19 cellular contexts compared by ENCODE assay signal in genomic region chr4:3262208-3263052, GRCh38. TPM values are rescaled to one million over a fixed set of nuclear protein-coding genes. Genes with fewer than 3 reads are reported as not detected.
DNase-seq lines count a peak whose midpoint lies in the region; ATAC-seq and TF ChIP-seq lines count a peak whose summit lies in the region.
"Had no signal": no experiment of that assay in that cellular context is flagged by ENCODE, and none has a peak within 500 bp of the region (broad histone marks: within the 10 kb centered on the region; RNA-seq: fewer than 3 reads in every experiment).

No MANE protein-coding gene starts in this region.

- H3K36me3 Mint-ChIP-seq in activated naive CD4-positive, alpha-beta T cell treated with anti-CD3 and anti-CD28 coated beads, Interleukin-2, amount 10 ng/mL, durations not matched to agents 7 days and 5 days, result no peaks in the 10 kb centered on the region
- H3K36me3 Mint-ChIP-seq in type B pancreatic cell, result no peaks in the 10 kb centered on the region
- H3K36me3 Mint-ChIP-seq: CD4-positive, alpha-beta memory T cell had no signal

- H3K4me3 Mint-ChIP-seq in activated naive CD4-positive, alpha-beta T cell treated with anti-CD3 and anti-CD28 coated beads, Interleukin-2, amount 10 ng/mL, durations not matched to agents 7 days and 5 days, result no peak overlapping the region
- no peak overlapping the region for H3K4me3 Mint-ChIP-seq in type B pancreatic cell
- H3K4me3 Mint-ChIP-seq: activated CD4-positive, alpha-beta T cell treated with anti-CD3 and anti-CD28 coated beads, Interleukin-2, amount 10 ng/mL, durations not matched to agents 24 days and 14 days; CD4-positive, alpha-beta memory T cell had no signal

- ATAC-seq in HG02840 (IDR thresholded peaks at IDR 0.05; ENCODE audit: low FRiP score, unreplicated experiment), result no peak

- TF ChIP-seq CTCF in type B pancreatic cell (conservative IDR thresholded peaks at IDR 0.05), result no peak

- peak; percentile 17 for DNase-seq in activated naive CD4-positive, alpha-beta T cell treated with anti-CD3 and anti-CD28 coated beads, Interleukin-2, amount 10 ng/mL, durations not matched to agents 7 days and 5 days
- no peak for DNase-seq in activated naive CD4-positive, alpha-beta T cell (lab: John Stamatoyannopoulos, UW)
- peak; percentile 44 for DNase-seq in activated CD8-positive, alpha-beta memory T cell treated with anti-CD3 and anti-CD28 coated beads, Interleukin-2, amount 50 U/mL, for 48 hours
- peak; percentile 71 for DNase-seq in mesenteric fat pad (ENCODE audit: low spot score)
- DNase-seq in type B pancreatic cell (ENCODE audit: extremely low spot score, unreplicated experiment), result peak; percentile 64
- DNase-seq in NCI-H524 treated with DMSO at 0.1 percent for 48 hours (lab: John Stamatoyannopoulos, UW), result no peak
- no peak for DNase-seq in germinal center (ENCODE audit: low spot score)
- DNase-seq: activated CD4-positive, alpha-beta T cell treated with anti-CD3 and anti-CD28 coated beads, Interleukin-2, amount 10 ng/mL, durations not matched to agents 24 days and 14 days; caudate nucleus; CD4-positive, alpha-beta memory T cell; DMS 273 treated with DMSO at 0.1 percent for 48 hours; HCEC 1CT; Karpas-422; MV-4-11; NCI-H1694; NCI-H2171 treated with DMSO at 0.1 percent for 48 hours; NCI-H526; T-helper 2 cell had no signal

- H3K27me3 Mint-ChIP-seq in activated naive CD4-positive, alpha-beta T cell treated with anti-CD3 and anti-CD28 coated beads, Interleukin-2, amount 10 ng/mL, durations not matched to agents 7 days and 5 days, result no peaks in the 10 kb centered on the region
- H3K27me3 Mint-ChIP-seq in type B pancreatic cell, result no peaks in the 10 kb centered on the region
- H3K27me3 Mint-ChIP-seq: activated CD4-positive, alpha-beta T cell treated with anti-CD3 and anti-CD28 coated beads, Interleukin-2, amount 10 ng/mL, durations not matched to agents 24 days and 14 days; CD4-positive, alpha-beta memory T cell had no signal

- H3K27ac Mint-ChIP-seq in activated naive CD4-positive, alpha-beta T cell treated with anti-CD3 and anti-CD28 coated beads, Interleukin-2, amount 10 ng/mL, durations not matched to agents 7 days and 5 days, result no peak overlapping the region
- no peak overlapping the region for H3K27ac Mint-ChIP-seq in type B pancreatic cell
- H3K27ac Mint-ChIP-seq: activated CD4-positive, alpha-beta T cell treated with anti-CD3 and anti-CD28 coated beads, Interleukin-2, amount 10 ng/mL, durations not matched to agents 24 days and 14 days had no signal

- no peaks in the 10 kb centered on the region for H3K4me1 Mint-ChIP-seq in activated naive CD4-positive, alpha-beta T cell treated with anti-CD3 and anti-CD28 coated beads, Interleukin-2, amount 10 ng/mL, durations not matched to agents 7 days and 5 days
- peaks cover 6% of the 10 kb centered on the region for H3K4me1 Mint-ChIP-seq in type B pancreatic cell (ENCODE audit: unreplicated experiment)
- H3K4me1 Mint-ChIP-seq: activated CD4-positive, alpha-beta T cell treated with anti-CD3 and anti-CD28 coated beads, Interleukin-2, amount 10 ng/mL, durations not matched to agents 24 days and 14 days; CD4-positive, alpha-beta memory T cell had no signal

- H3K9me3 Mint-ChIP-seq in activated naive CD4-positive, alpha-beta T cell treated with anti-CD3 and anti-CD28 coated beads, Interleukin-2, amount 10 ng/mL, durations not matched to agents 7 days and 5 days, result no peaks in the 10 kb centered on the region
- H3K9me3 Mint-ChIP-seq in type B pancreatic cell, result no peaks in the 10 kb centered on the region
- H3K9me3 Mint-ChIP-seq: activated CD4-positive, alpha-beta T cell treated with anti-CD3 and anti-CD28 coated beads, Interleukin-2, amount 10 ng/mL, durations not matched to agents 24 days and 14 days had no signal

- CTCF ChIA-PET in activated naive CD4-positive, alpha-beta T cell treated with anti-CD3 and anti-CD28 coated beads, Interleukin-2, amount 10 ng/mL, durations not matched to agents 7 days and 5 days (lab: Charles Lee), result no interaction called here

RNA-seq across cellular contexts. Expression of gene MSANTD1, which starts 13.5 kb away (rescaled TPM):
- total RNA-seq in mesenteric fat pad, result 0.80 TPM
- total RNA-seq in type B pancreatic cell (ENCODE audit: low replicate concordance), result 1.4 TPM in 2 replicates

RNA-seq across cellular contexts. Expression of gene RGS12, which starts 30.4 kb away (rescaled TPM):
- total RNA-seq in mesenteric fat pad (26.3 TPM), type B pancreatic cell (ENCODE audit: low replicate concordance) (35.7 and 67.5 TPM in 2 replicates)

Comparison
In these comparisons a context has a peak if more than half of its experiments do, and no peak if none do; other contexts are left out.
1. DNase-seq: peak in activated naive CD4-positive, alpha-beta T cell treated with anti-CD3 and anti-CD28 coated beads, Interleukin-2, amount 10 ng/mL, durations not matched to agents 7 days and 5 days (single experiment), activated CD8-positive, alpha-beta memory T cell treated with anti-CD3 and anti-CD28 coated beads, Interleukin-2, amount 50 U/mL, for 48 hours (single experiment), mesenteric fat pad (single experiment) and type B pancreatic cell (single experiment); none in activated naive CD4-positive, alpha-beta T cell (0 of 4), NCI-H524 treated with DMSO at 0.1 percent for 48 hours (single experiment) and germinal center (single experiment).